7 cellular contexts compared by ENCODE assay signal in the genomic region with DNA sequence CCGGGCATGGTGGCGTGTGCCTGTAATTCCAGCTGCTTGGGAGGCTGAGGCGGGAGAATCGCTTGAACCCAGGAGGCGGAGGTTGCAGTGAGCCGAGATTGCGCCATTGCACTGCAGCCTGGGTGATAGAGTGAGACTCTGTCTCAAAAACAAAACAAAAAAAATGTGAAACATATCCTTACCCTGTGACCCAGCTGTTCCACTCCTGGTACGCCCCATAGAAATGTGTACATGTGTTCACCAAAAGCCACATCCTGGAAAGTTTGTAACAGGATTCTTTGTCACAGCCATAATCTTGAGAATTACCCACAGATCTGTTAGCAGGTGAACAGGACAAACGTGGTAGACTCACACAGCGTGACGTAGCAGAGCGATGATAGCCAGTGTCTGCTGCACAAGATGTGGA.
DNase-seq lines count a peak whose midpoint lies in the region; ATAC-seq lines count a peak whose summit lies in the region.
"Not testable (repeated sequence)": the region's sequence is repeated elsewhere in the genome, so short reads cannot be mapped to it uniquely, and the experiment has no call there.

No MANE protein-coding gene starts in this region.

- not testable (repeated sequence) for H3K4me1 Mint-ChIP-seq in activated CD4-positive, alpha-beta memory T cell treated with anti-CD3 and anti-CD28 coated beads for 36 hours (ENCODE audit: low read depth); activated T-cell treated with anti-CD3 and anti-CD28 coated beads, Interleukin-2, amount 50 U/mL, for 4 hours (ENCODE audit: low read depth)
- peaks cover 13% of the 10 kb centered on the region for H3K4me1 Mint-ChIP-seq in activated naive CD8-positive, alpha-beta T cell treated with anti-CD3 and anti-CD28 coated beads for 36 hours

- H3K27me3 Mint-ChIP-seq in activated CD4-positive, alpha-beta memory T cell treated with anti-CD3 and anti-CD28 coated beads for 36 hours, result peaks cover 22% of the 10 kb centered on the region
- peaks cover 20% of the 10 kb centered on the region for H3K27me3 Mint-ChIP-seq in activated T-cell treated with anti-CD3 and anti-CD28 coated beads, Interleukin-2, amount 50 U/mL, for 4 hours (ENCODE audit: low read depth)
- peaks cover 44% of the 10 kb centered on the region for H3K27me3 Mint-ChIP-seq in activated naive CD8-positive, alpha-beta T cell treated with anti-CD3 and anti-CD28 coated beads for 36 hours

- H3K4me3 Mint-ChIP-seq in activated CD4-positive, alpha-beta memory T cell treated with anti-CD3 and anti-CD28 coated beads for 36 hours; activated T-cell treated with anti-CD3 and anti-CD28 coated beads, Interleukin-2, amount 50 U/mL, for 4 hours; activated naive CD8-positive, alpha-beta T cell treated with anti-CD3 and anti-CD28 coated beads for 36 hours: not testable (repeated sequence)

- peak; percentile 99 for DNase-seq in Jurkat, Clone E6-1 (ENCODE audit: low read depth, low spot score)
- DNase-seq in RPMI7951 (ENCODE audit: low read depth), result peak; percentile 38
- peak; percentile 43 for DNase-seq in activated CD4-positive, alpha-beta memory T cell treated with anti-CD3 and anti-CD28 coated beads for 36 hours
- not testable (repeated sequence) for DNase-seq in activated T-cell treated with anti-CD3 and anti-CD28 coated beads, Interleukin-2, amount 50 U/mL, for 4 hours
- peak; percentile 30 for DNase-seq in activated naive CD8-positive, alpha-beta T cell treated with anti-CD3 and anti-CD28 coated beads for 36 hours
- peak; percentile 43 for DNase-seq in myocyte (ENCODE audit: low read depth)
- DNase-seq in stimulated activated CD4-positive, alpha-beta T cell treated with anti-CD3 and anti-CD28 coated beads, Interleukin-2, amount 100 ng/mL, for 4 hours (ENCODE audit: low read depth), result peak; percentile 3

- peak overlapping the region; percentile 7; the same call in 1 of the 2 replicates for H3K4me3 ChIP-seq in Jurkat, Clone E6-1 (ENCODE audit: low read length)

- H3K27ac Mint-ChIP-seq in activated CD4-positive, alpha-beta memory T cell treated with anti-CD3 and anti-CD28 coated beads for 36 hours; activated naive CD8-positive, alpha-beta T cell treated with anti-CD3 and anti-CD28 coated beads for 36 hours: not testable (repeated sequence)

- H3K9me3 Mint-ChIP-seq in activated CD4-positive, alpha-beta memory T cell treated with anti-CD3 and anti-CD28 coated beads for 36 hours; activated T-cell treated with anti-CD3 and anti-CD28 coated beads, Interleukin-2, amount 50 U/mL, for 4 hours; activated naive CD8-positive, alpha-beta T cell treated with anti-CD3 and anti-CD28 coated beads for 36 hours: not testable (repeated sequence)

- not testable (repeated sequence) for H3K36me3 Mint-ChIP-seq in activated CD4-positive, alpha-beta memory T cell treated with anti-CD3 and anti-CD28 coated beads for 36 hours; activated T-cell treated with anti-CD3 and anti-CD28 coated beads, Interleukin-2, amount 50 U/mL, for 4 hours (ENCODE audit: insufficient read depth); activated naive CD8-positive, alpha-beta T cell treated with anti-CD3 and anti-CD28 coated beads for 36 hours

- POLR2A ChIA-PET in activated CD4-positive, alpha-beta memory T cell treated with anti-CD3 and anti-CD28 coated beads for 36 hours (lab: Charles Lee), result not testable (repeated sequence)

- peak; percentile 82 to 85 for ATAC-seq in activated T-cell treated with anti-CD3 and anti-CD28 coated beads, Interleukin-2, amount 50 U/mL, for 4 hours

- intact Hi-C loops in activated CD4-positive, alpha-beta memory T cell treated with anti-CD3 and anti-CD28 coated beads for 36 hours (cut with micrococcal nuclease), result not testable (repeated sequence)

- CTCF ChIA-PET in activated CD4-positive, alpha-beta memory T cell treated with anti-CD3 and anti-CD28 coated beads for 36 hours (lab: Charles Lee), result interaction anchor here (0.7 kb wide), 1 partner anchor 145 kb away, joined by 3 read pairs; no protein-coding TSS in a partner anchor
